Comparison of ENCODE assay signal across 20 cellular contexts in genomic region chr4:80486603-80487002, GRCh38.
"Had no signal": no experiment of that assay in that cellular context is flagged by ENCODE, and none has a peak within 500 bp of the region (broad histone marks: within the 10 kb centered on the region; RNA-seq: fewer than 3 reads in every experiment).

No MANE protein-coding gene starts in this region.

- H3K27ac ChIP-seq: epithelial cell of prostate, esophagus muscularis mucosa, gastrocnemius medialis, heart right ventricle, left ventricle myocardium inferior, lower lobe of right lung, neutrophil, suprapubic skin, thyroid gland had no signal

- ATAC-seq: gastrocnemius medialis; heart right ventricle; left cardiac atrium; lower lobe of right lung; sciatic nerve; stimulated activated naive CD8-positive, alpha-beta T cell treated with anti-CD3 and anti-CD28 coated beads, Interleukin-15, Interleukin-2, amounts not matched to agents 100 U/mL and 50 U/mL, for 24 hours had no signal

- H3K36me3 Mint-ChIP-seq: memory B cell; natural killer cell treated with Interleukin-12 subunit alpha and Interleukin-12 subunit beta and Interleukin-15 and Interleukin-18, amount 100 ng/mL, for 72 hours; type B pancreatic cell had no signal

- H3K36me3 ChIP-seq: esophagus muscularis mucosa, gastrocnemius medialis, heart right ventricle, left ventricle myocardium inferior, lower lobe of right lung, neutrophil, suprapubic skin, thyroid gland had no signal

- H3K9me3 ChIP-seq: esophagus muscularis mucosa, gastrocnemius medialis, heart right ventricle, left ventricle myocardium inferior, lower lobe of right lung, neutrophil, suprapubic skin, thyroid gland had no signal

- H3K9me3 Mint-ChIP-seq: memory B cell; natural killer cell treated with Interleukin-12 subunit alpha and Interleukin-12 subunit beta and Interleukin-15 and Interleukin-18, amount 100 ng/mL, for 72 hours; type B pancreatic cell had no signal

- H3K27me3 Mint-ChIP-seq: type B pancreatic cell had no signal

- H3K4me3 Mint-ChIP-seq: memory B cell; natural killer cell treated with Interleukin-12 subunit alpha and Interleukin-12 subunit beta and Interleukin-15 and Interleukin-18, amount 100 ng/mL, for 72 hours; type B pancreatic cell had no signal

- H3K4me1 ChIP-seq: esophagus muscularis mucosa, gastrocnemius medialis, heart right ventricle, left ventricle myocardium inferior, lower lobe of right lung, suprapubic skin, thyroid gland had no signal

- FAIRE-seq: kidney, urothelium cell line had no signal

- DNase-seq: effector memory CD4-positive, alpha-beta T cell; gastrocnemius medialis; heart right ventricle; kidney; left cardiac atrium; left ventricle myocardium inferior; lower lobe of right lung; midbrain; stimulated activated CD4-positive, alpha-beta T cell treated with anti-CD3 and anti-CD28 coated beads, Interleukin-2, amount 100 ng/mL, for 24 hours; stimulated activated naive CD8-positive, alpha-beta T cell treated with anti-CD3 and anti-CD28 coated beads, Interleukin-15, Interleukin-2, amounts not matched to agents 100 U/mL and 50 U/mL, for 24 hours; thyroid gland had no signal

- H3K4me3 ChIP-seq: esophagus muscularis mucosa, gastrocnemius medialis, heart right ventricle, left ventricle myocardium inferior, lower lobe of right lung, suprapubic skin, thyroid gland had no signal

- H3K27me3 ChIP-seq: esophagus muscularis mucosa, gastrocnemius medialis, heart right ventricle, neutrophil, suprapubic skin, thyroid gland had no signal

- H3K27ac Mint-ChIP-seq: memory B cell; natural killer cell treated with Interleukin-12 subunit alpha and Interleukin-12 subunit beta and Interleukin-15 and Interleukin-18, amount 100 ng/mL, for 72 hours; type B pancreatic cell had no signal
